In genomic region chr9:92183449-92183848, GRCh38 we compare ENCODE assay signal across 1 cellular context.
TF ChIP-seq lines count a peak whose summit lies in the region.

No MANE protein-coding gene starts in this region.

TF ChIP-seq in K562, 482 proteins besides CTCF, POLR2A, EP300 and RAD21 (continued from another document):
- TF ChIP-seq REST (CRISPR knock-in tag; IDR thresholded peaks at IDR 0.05; ENCODE audit: low read depth) (no peak), MECOM (CRISPR knock-in tag; IDR thresholded peaks at IDR 0.05) (no peak), GTF2E2 (tag; IDR thresholded peaks at IDR 0.05) (no peak), DPF2 (IDR thresholded peaks at IDR 0.05) (0 out of 2 replicates have a peak, but pooled peaks have one; percentile 19), CBX2 (IDR thresholded peaks at IDR 0.05; ENCODE audit: insufficient read depth, low read length, poor library complexity, severe bottlenecking) (no peak), PYGO2 (tag; IDR thresholded peaks at IDR 0.05) (no peak), ZNF143 (CRISPR knock-in tag; IDR thresholded peaks at IDR 0.05) (no peak), MTA2 (IDR thresholded peaks at IDR 0.05; ENCODE audit: low read depth) (no peak), TRIM24 (IDR thresholded peaks at IDR 0.05) (no peak), NFATC3 (IDR thresholded peaks at IDR 0.05) (no peak), SMARCA5 (IDR thresholded peaks at IDR 0.05) (no peak), ARID3B (CRISPR knock-in tag; IDR thresholded peaks at IDR 0.05; ENCODE audit: borderline replicate concordance) (no peak), ZZZ3 (IDR thresholded peaks at IDR 0.05) (no peak), FIP1L1 (IDR thresholded peaks at IDR 0.05; ENCODE audit: low read depth, low read length, poor library complexity, severe bottlenecking) (no peak), LEF1 (IDR thresholded peaks at IDR 0.05) (no peak), TBL1XR1 (IDR thresholded peaks at IDR 0.05; ENCODE audit: low read length in 2 of 2) (no peak), SMAD2 (IDR thresholded peaks at IDR 0.05; ENCODE audit: low read depth, low read length) (no peak), CTBP1 (IDR thresholded peaks at IDR 0.05; ENCODE audit: borderline replicate concordance) (no peak), ZNF174 (CRISPR knock-in tag; IDR thresholded peaks at IDR 0.05) (no peak)
TF ChIP-seq in K562: peak in this region for 16.
